In the genomic region with DNA sequence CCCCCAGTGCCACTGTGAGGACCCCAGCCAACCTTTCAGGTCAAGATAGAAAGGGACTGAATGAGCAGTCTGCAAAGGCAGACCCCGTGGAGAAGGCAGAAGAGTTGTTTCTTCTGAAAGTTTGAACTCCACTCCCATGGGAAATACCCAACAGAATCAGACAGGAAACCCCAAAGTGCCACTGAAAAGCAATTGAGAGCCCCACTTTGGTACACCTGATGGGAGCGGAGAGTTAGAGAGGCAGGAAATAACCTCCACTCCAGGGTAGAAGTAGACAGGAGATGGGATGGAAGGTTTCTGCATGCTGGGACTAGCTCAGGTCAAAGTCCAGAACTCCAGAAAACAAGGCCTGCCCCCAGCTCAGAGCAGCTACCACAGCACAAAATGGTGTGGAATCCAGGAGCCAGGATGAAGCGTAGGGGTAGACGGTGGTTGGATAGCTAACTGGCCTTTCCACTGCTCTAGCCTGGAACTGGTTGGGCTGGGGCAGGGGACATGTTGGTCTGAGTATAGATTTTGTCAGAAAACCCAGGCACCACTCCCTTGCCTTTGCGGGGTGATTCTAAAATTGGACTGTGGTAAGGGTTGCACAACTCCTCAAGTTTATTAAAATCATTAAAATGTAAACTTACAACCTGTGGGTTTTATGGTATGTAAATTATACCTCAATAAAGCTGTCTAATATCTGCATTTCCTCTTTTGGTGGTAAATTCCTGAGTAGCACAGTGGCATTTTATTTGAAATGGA, we compare ENCODE assay signal across 9 cellular contexts. TPM values are rescaled to one million over a fixed set of nuclear protein-coding genes. Genes with fewer than 3 reads are reported as not detected.
A peak's percentile ranks its signal among the peaks of the same experiment; 100 is the strongest.
DNase-seq lines count a peak whose midpoint lies in the region; ATAC-seq and TF ChIP-seq lines count a peak whose summit lies in the region.
"Had no signal": no experiment of that assay in that cellular context is flagged by ENCODE, and none has a peak within 500 bp of the region (broad histone marks: within the 10 kb centered on the region; RNA-seq: fewer than 3 reads in every experiment).

No MANE protein-coding gene starts in this region.

- intact Hi-C loops in activated CD4-positive, alpha-beta T cell treated with anti-CD3 and anti-CD28 coated beads for 36 hours (cut with DNase I, micrococcal nuclease): loop anchor here in 1 of 2 experiments (5.0 kb wide), 2 partner anchors 319 to 769 kb away; partner anchors contain the start of genes IFT122 and TMCC1
- intact Hi-C loops in spleen (cut with DNase I; ENCODE audit: low total_unique reads): no loop called here

- 91 to 93% methylated on average over 3 to 4 of the region's 5 CpGs for WGBS in endodermal cell (ENCODE audit: insufficient coverage in 1 of 2, insufficient read length in 1 of 2), 2 experiments
- WGBS in spleen, 5 donors: 38 to 53% (median 44%) methylated on average over 5 of the region's 5 CpGs

- H3K27ac ChIP-seq in endodermal cell (ENCODE audit: low read depth, low read length): no peak overlapping the region
- peak overlapping the region in 7 of 8 donors; percentile 0 to 97 (median 58) for H3K27ac ChIP-seq in spleen
- H3K27ac ChIP-seq: brain microvascular endothelial cell had no signal

- H3K4me3 Mint-ChIP-seq in activated CD4-positive, alpha-beta T cell treated with anti-CD3 and anti-CD28 coated beads for 36 hours: peak overlapping the region; percentile 57
- H3K4me3 Mint-ChIP-seq in endodermal cell: peak overlapping the region; percentile 83

- H3K4me1 ChIP-seq in endodermal cell (ENCODE audit: control insufficient read depth, insufficient read depth, low read length) (peaks cover 21% of the 10 kb centered on the region), spleen (peaks cover 16 to 42% (median 34%) of the 10 kb centered on the region in 6 donors)

- DNase-seq in activated CD4-positive, alpha-beta T cell treated with anti-CD3 and anti-CD28 coated beads for 36 hours: no peak
- no peak for DNase-seq in activated CD4-positive, alpha-beta T cell treated with anti-CD3 and anti-CD28 coated beads for 1 hour
- DNase-seq in OCI-M1 (lab: John Stamatoyannopoulos, UW) (peak; percentile 67), endodermal cell (peak; percentile 46), spleen (peak; percentile 69), globus pallidus (ENCODE audit: low spot score) (no peak), NCI-H345 treated with DMSO at 0.1 percent for 48 hours (lab: John Stamatoyannopoulos, UW; ENCODE audit: unreplicated experiment) (no peak)
- DNase-seq: brain microvascular endothelial cell had no signal

- H3K9ac ChIP-seq in endodermal cell (ENCODE audit: extremely low read depth, low read length, poor library complexity, severe bottlenecking): no peak overlapping the region

- H3K27me3 Mint-ChIP-seq in activated CD4-positive, alpha-beta T cell treated with anti-CD3 and anti-CD28 coated beads for 36 hours: no peaks in the 10 kb centered on the region
- no peaks in the 10 kb centered on the region for H3K27me3 Mint-ChIP-seq in endodermal cell (ENCODE audit: insufficient read depth)

- TF ChIP-seq CTCF in endodermal cell (conservative IDR thresholded peaks at IDR 0.05) (no peak), spleen (IDR thresholded peaks at IDR 0.05 in 8 of 11, conservative IDR thresholded peaks at IDR 0.05 in 3 of 11) (no peak)

- H3K9me3 ChIP-seq in endodermal cell (ENCODE audit: control insufficient read depth, low read length) (no peaks in the 10 kb centered on the region), spleen (no peaks in the 10 kb centered on the region)

- H3K27ac Mint-ChIP-seq in activated CD4-positive, alpha-beta T cell treated with anti-CD3 and anti-CD28 coated beads for 36 hours: peak overlapping the region; percentile 33
- peak overlapping the region; percentile 61 for H3K27ac Mint-ChIP-seq in endodermal cell

- peaks cover 19% of the 10 kb centered on the region for H3K36me3 Mint-ChIP-seq in activated CD4-positive, alpha-beta T cell treated with anti-CD3 and anti-CD28 coated beads for 36 hours (ENCODE audit: low read depth)
- peaks cover 5% of the 10 kb centered on the region for H3K36me3 Mint-ChIP-seq in endodermal cell (ENCODE audit: low read depth)

- TF ChIP-seq POLR2A in spleen (IDR thresholded peaks at IDR 0.05): no peak

- H3K4me3 ChIP-seq in endodermal cell (ENCODE audit: low read length): peak overlapping the region; percentile 74
- H3K4me3 ChIP-seq in spleen: no peak overlapping the region

- peaks cover under 1% of the 10 kb centered on the region for H3K36me3 ChIP-seq in endodermal cell (ENCODE audit: control insufficient read depth, insufficient read depth, low read length)
- H3K36me3 ChIP-seq in spleen: peaks cover 0 to 40% (median 11%) of the 10 kb centered on the region in 6 donors
- H3K36me3 ChIP-seq: brain microvascular endothelial cell had no signal

- POLR2A ChIA-PET in activated CD4-positive, alpha-beta T cell treated with anti-CD3 and anti-CD28 coated beads for 36 hours (lab: Charles Lee): interaction anchor here (0.6 to 0.9 kb wide), 3 partner anchors 11 to 101 kb away, joined by 3 to 9 read pairs (median 4); no protein-coding TSS in a partner anchor

- no peak for ATAC-seq in activated CD4-positive, alpha-beta T cell treated with anti-CD3 and anti-CD28 coated beads for 36 hours
- ATAC-seq in HG02840 (IDR thresholded peaks at IDR 0.05; ENCODE audit: low FRiP score, unreplicated experiment): no peak

- no peaks in the 10 kb centered on the region for H3K27me3 ChIP-seq in endodermal cell (ENCODE audit: control insufficient read depth, insufficient read depth, low read length, poor library complexity, severe bottlenecking)
- no peaks in the 10 kb centered on the region for H3K27me3 ChIP-seq in spleen (replicated peaks in 1 of 7)
- H3K27me3 ChIP-seq: brain microvascular endothelial cell had no signal

- CTCF ChIA-PET in activated CD4-positive, alpha-beta T cell treated with anti-CD3 and anti-CD28 coated beads for 36 hours (lab: Charles Lee): interaction anchor here (0.5 to 2.2 kb wide), 7 partner anchors 39 to 722 kb away, joined by 3 to 12 read pairs (median 3); no protein-coding TSS in a partner anchor

- peaks cover 18% of the 10 kb centered on the region for H3K4me1 Mint-ChIP-seq in activated CD4-positive, alpha-beta T cell treated with anti-CD3 and anti-CD28 coated beads for 36 hours
- peaks cover 37% of the 10 kb centered on the region for H3K4me1 Mint-ChIP-seq in endodermal cell

- H3K9me3 Mint-ChIP-seq in activated CD4-positive, alpha-beta T cell treated with anti-CD3 and anti-CD28 coated beads for 36 hours (ENCODE audit: low read depth): no peaks in the 10 kb centered on the region
- H3K9me3 Mint-ChIP-seq in endodermal cell: no peaks in the 10 kb centered on the region

RNA-seq across cellular contexts. Expression of gene RAB43, which starts 1.9 kb away (rescaled TPM):
- 10 to 100 TPM; 32.1 to 51.8 TPM for total RNA-seq in activated CD4-positive, alpha-beta T cell treated with anti-CD3 and anti-CD28 coated beads for 36 hours
- total RNA-seq in endodermal cell: 10 to 100 TPM; 34.5 to 38.1 TPM
- polyA plus RNA-seq in endodermal cell (2013, experiment 1 of 2): 7.3 TPM
- 5.5 TPM for polyA plus RNA-seq in endodermal cell (2013, experiment 2 of 2)
- 10 to 100 TPM; 26.7 to 49.6 (median 31.9) TPM for total RNA-seq in spleen
- polyA plus RNA-seq in spleen: 10 to 100 TPM in 1 of 3 donors, 1 to 10 TPM in 2; 3.1 to 12.5 (median 3.2) TPM

RNA-seq across cellular contexts. Expression of gene ISY1, which starts 37.4 kb away (rescaled TPM):
- total RNA-seq in activated CD4-positive, alpha-beta T cell treated with anti-CD3 and anti-CD28 coated beads for 36 hours: 10 to 100 TPM; 44.9 to 65.5 TPM
- total RNA-seq in endodermal cell (10 to 100 TPM; 28.9 to 32.9 TPM), spleen (10 to 100 TPM; 21.4 to 33.8 (median 30.0) TPM)
- polyA plus RNA-seq in endodermal cell (2013, experiment 1 of 2): 24.1 TPM
- polyA plus RNA-seq in endodermal cell (2013, experiment 2 of 2): 19.7 TPM
- 10 to 100 TPM; 22.2 to 29.8 (median 25.2) TPM for polyA plus RNA-seq in spleen

Comparison
In these comparisons a context has a peak if more than half of its experiments do, and no peak if none do; other contexts are left out.
1. DNase-seq: peak in OCI-M1 (single experiment), endodermal cell (single experiment) and spleen (single experiment); none in activated CD4-positive, alpha-beta T cell treated with anti-CD3 and anti-CD28 coated beads for 36 hours (single experiment), activated CD4-positive, alpha-beta T cell treated with anti-CD3 and anti-CD28 coated beads for 1 hour (single experiment), globus pallidus (single experiment) and NCI-H345 treated with DMSO at 0.1 percent for 48 hours (single experiment).